In the genomic region with DNA sequence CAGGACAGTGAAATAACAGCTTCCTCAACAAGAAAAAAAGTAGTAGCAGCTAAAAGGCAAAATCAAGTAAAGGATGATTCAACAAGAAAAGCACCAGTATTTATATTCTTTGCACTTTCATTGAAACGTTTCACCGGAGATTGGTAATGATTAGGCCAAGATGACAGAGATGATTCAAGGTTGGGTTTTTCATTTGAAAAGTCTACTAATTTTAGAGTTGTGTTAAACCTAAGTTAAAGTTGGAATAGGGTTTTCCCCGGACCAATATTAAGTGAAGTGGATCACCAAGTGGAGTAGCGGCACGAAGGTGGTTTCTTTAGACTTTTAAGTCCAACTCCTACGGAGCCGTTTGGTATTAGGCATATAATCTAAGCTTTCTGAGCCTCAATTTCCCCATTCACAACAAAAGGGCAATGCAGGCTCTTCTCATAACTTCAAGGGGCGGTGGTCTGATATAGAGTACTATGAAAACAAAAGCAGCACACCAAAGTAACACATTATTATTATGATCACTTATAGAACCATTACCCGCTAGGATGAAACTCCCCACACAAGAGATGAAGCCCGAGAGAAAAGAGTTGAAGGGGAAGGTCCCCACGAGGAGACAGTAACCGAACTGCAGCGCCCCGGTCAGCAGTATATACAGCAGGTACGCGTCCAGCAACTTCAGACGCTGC, we compare ENCODE assay signal across 7 cellular contexts. TPM values are rescaled to one million over a fixed set of nuclear protein-coding genes. Genes with fewer than 3 reads are reported as not detected.
DNase-seq lines count a peak whose midpoint lies in the region; ATAC-seq lines count a peak whose summit lies in the region.

No MANE protein-coding gene starts in this region.

- DNase-seq in HAP-1 (ENCODE audit: low spot score in 2 of 2), result no peak
- DNase-seq in activated CD4-positive, alpha-beta memory T cell treated with anti-CD3 and anti-CD28 coated beads for 36 hours, result peak; percentile 31
- no peak for DNase-seq in iPS DF 6.9 (ENCODE audit: low read depth, low spot score)
- peak; percentile 30 for DNase-seq in stimulated activated naive CD8-positive, alpha-beta T cell treated with anti-CD3 and anti-CD28 coated beads, Interleukin-15, Interleukin-2, amounts not matched to agents 100 U/mL and 50 U/mL, for 24 hours
- DNase-seq in sciatic nerve (ENCODE audit: low spot score), result no peak
- no peak for DNase-seq in UCSD-AML1 (lab: John Stamatoyannopoulos, UW; ENCODE audit: unreplicated experiment)

- H3K9me3 Mint-ChIP-seq in activated CD4-positive, alpha-beta memory T cell treated with anti-CD3 and anti-CD28 coated beads for 36 hours, result no peaks in the 10 kb centered on the region

- H3K36me3 Mint-ChIP-seq in activated CD4-positive, alpha-beta memory T cell treated with anti-CD3 and anti-CD28 coated beads for 36 hours, result peaks cover 32% of the 10 kb centered on the region

- POLR2A ChIA-PET in activated CD4-positive, alpha-beta memory T cell treated with anti-CD3 and anti-CD28 coated beads for 36 hours (lab: Charles Lee), result interaction anchor here (0.6 to 4.5 kb wide), 27 partner anchors 10 to 1323 kb away, joined by 3 to 77 read pairs (median 4); a partner anchor contains a TSS

- H3K27me3 ChIP-seq in HAP-1 (ENCODE audit: low read depth), result peaks cover 17% of the 10 kb centered on the region
- H3K27me3 ChIP-seq in iPS DF 6.9 (ENCODE audit: control insufficient read depth, insufficient read depth, low read length), result no peaks in the 10 kb centered on the region

- H3K27ac Mint-ChIP-seq in activated CD4-positive, alpha-beta memory T cell treated with anti-CD3 and anti-CD28 coated beads for 36 hours, result peak overlapping the region; percentile 100

- ATAC-seq in stimulated activated naive CD8-positive, alpha-beta T cell treated with anti-CD3 and anti-CD28 coated beads, Interleukin-15, Interleukin-2, amounts not matched to agents 100 U/mL and 50 U/mL, for 24 hours, result peak; percentile 34
- ATAC-seq in sciatic nerve (no peak), GM18517 (IDR thresholded peaks at IDR 0.05; ENCODE audit: unreplicated experiment) (no peak)

- peak overlapping the region; percentile 99 for H3K4me3 Mint-ChIP-seq in activated CD4-positive, alpha-beta memory T cell treated with anti-CD3 and anti-CD28 coated beads for 36 hours

- intact Hi-C loops in activated CD4-positive, alpha-beta memory T cell treated with anti-CD3 and anti-CD28 coated beads for 36 hours (cut with micrococcal nuclease), result loop anchor here (1.0 to 10.0 kb wide), 11 partner anchors 10 to 1134 kb away; a partner anchor contains a TSS
- intact Hi-C loops in sciatic nerve (cut with DNase I), result loop anchor here (10.0 kb wide), 1 partner anchor 256 kb away; no protein-coding TSS in a partner anchor

- no peak overlapping the region for H3K27ac ChIP-seq in iPS DF 6.9 (ENCODE audit: low read length)

- no peaks in the 10 kb centered on the region; the same call in 1 of the 2 replicates for H3K36me3 ChIP-seq in HAP-1 (replicated peaks)
- no peaks in the 10 kb centered on the region for H3K36me3 ChIP-seq in iPS DF 6.9 (ENCODE audit: control insufficient read depth, insufficient read depth, low read length)

- H3K4me1 ChIP-seq in HAP-1 (peaks cover 15% of the 10 kb centered on the region), iPS DF 6.9 (ENCODE audit: control insufficient read depth, insufficient read depth, low read length) (0 out of 2 replicates have a peak, but pooled peaks cover 2% of the 10 kb centered on the region)

- peaks cover 5% of the 10 kb centered on the region for H3K27me3 Mint-ChIP-seq in activated CD4-positive, alpha-beta memory T cell treated with anti-CD3 and anti-CD28 coated beads for 36 hours

- CTCF ChIA-PET in activated CD4-positive, alpha-beta memory T cell treated with anti-CD3 and anti-CD28 coated beads for 36 hours (lab: Charles Lee), result interaction anchor here (0.7 to 5.1 kb wide), 21 partner anchors 11 to 744 kb away, joined by 3 to 82 read pairs (median 5); a partner anchor contains a TSS

- H3K4me3 ChIP-seq in HAP-1, result peak overlapping the region; percentile 79
- peak overlapping the region; percentile 91 for H3K4me3 ChIP-seq in iPS DF 6.9 (ENCODE audit: low read length)

- WGBS in iPS DF 6.9 (ENCODE audit: insufficient coverage, insufficient read length), result no CpG with 5 or more reads among the region's 17 CpGs

- H3K9me3 ChIP-seq in HAP-1, result no peaks in the 10 kb centered on the region
- no peaks in the 10 kb centered on the region for H3K9me3 ChIP-seq in iPS DF 6.9 (ENCODE audit: control insufficient read depth, insufficient read depth, low read length)

- H3K4me1 Mint-ChIP-seq in activated CD4-positive, alpha-beta memory T cell treated with anti-CD3 and anti-CD28 coated beads for 36 hours (ENCODE audit: low read depth), result peaks cover 69% of the 10 kb centered on the region

- in situ Hi-C loops in HAP-1 (cut with MboI; ENCODE audit: low sequenced_read_pairs), result no loop called here

RNA-seq across cellular contexts. Expression of a gene that starts 0.5 kb away (rescaled TPM):
- 100 to 1,000 TPM; 292 to 305 TPM for total RNA-seq in activated CD4-positive, alpha-beta memory T cell treated with anti-CD3 and anti-CD28 coated beads for 36 hours
- 163 TPM for total RNA-seq in sciatic nerve

RNA-seq across cellular contexts. Expression of a gene that starts 9.5 kb away (rescaled TPM):
- total RNA-seq in activated CD4-positive, alpha-beta memory T cell treated with anti-CD3 and anti-CD28 coated beads for 36 hours, result 10 to 100 TPM; 10.0 to 13.6 TPM
- 45.2 TPM for total RNA-seq in sciatic nerve

RNA-seq across cellular contexts. Expression of a gene that starts 55.6 kb away (rescaled TPM):
- total RNA-seq in activated CD4-positive, alpha-beta memory T cell treated with anti-CD3 and anti-CD28 coated beads for 36 hours, result not detected
- total RNA-seq in sciatic nerve, result not detected

Comparison
In these comparisons a context has a peak if more than half of its experiments do, and no peak if none do; other contexts are left out.
1. DNase-seq: peak in activated CD4-positive, alpha-beta memory T cell treated with anti-CD3 and anti-CD28 coated beads for 36 hours (single experiment) and stimulated activated naive CD8-positive, alpha-beta T cell treated with anti-CD3 and anti-CD28 coated beads, Interleukin-15, Interleukin-2, amounts not matched to agents 100 U/mL and 50 U/mL, for 24 hours (single experiment); none in HAP-1 (0 of 2), iPS DF 6.9 (single experiment), sciatic nerve (single experiment) and UCSD-AML1 (single experiment).